9 cellular contexts compared by ENCODE assay signal in the genomic region with DNA sequence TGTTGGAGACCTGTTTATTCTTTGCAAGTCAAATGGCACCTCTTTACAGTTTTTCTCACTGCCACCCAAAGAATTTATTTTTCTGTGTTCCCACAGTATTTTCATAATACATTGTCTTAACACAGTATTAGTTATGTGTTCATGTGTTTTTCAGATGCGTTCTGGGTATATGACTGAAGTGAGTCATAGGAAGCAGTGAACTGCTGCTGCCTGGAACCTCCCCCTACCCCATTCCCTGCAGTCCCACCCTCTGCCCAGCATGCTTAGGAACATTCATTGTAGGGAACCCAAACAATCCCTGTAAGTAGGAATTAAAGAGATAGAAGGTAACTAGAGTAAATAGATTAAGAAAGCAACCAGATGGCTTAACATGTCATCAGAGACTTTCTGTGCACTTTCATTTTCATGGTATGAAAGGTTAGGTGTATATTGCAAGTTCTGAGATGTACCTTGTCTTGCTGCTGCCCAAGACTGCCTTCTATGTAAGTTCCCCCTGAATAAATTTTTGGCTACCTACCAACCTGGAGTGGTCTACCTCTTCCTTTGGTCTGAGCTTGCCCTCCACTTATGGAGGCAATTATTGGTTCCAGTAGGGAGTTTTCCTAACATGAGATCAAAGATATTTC. TPM values are rescaled to one million over a fixed set of nuclear protein-coding genes. Genes with fewer than 3 reads are reported as not detected.
A peak's percentile ranks its signal among the peaks of the same experiment; 100 is the strongest.
DNase-seq lines count a peak whose midpoint lies in the region; ATAC-seq and TF ChIP-seq lines count a peak whose summit lies in the region.
"Had no signal": no experiment of that assay in that cellular context is flagged by ENCODE, and none has a peak within 500 bp of the region (broad histone marks: within the 10 kb centered on the region; RNA-seq: fewer than 3 reads in every experiment).

No MANE protein-coding gene starts in this region.

- no peak for DNase-seq in activated CD8-positive, alpha-beta memory T cell treated with anti-CD3 and anti-CD28 coated beads, Interleukin-2, amount 10 ng/mL, durations not matched to agents 7 days and 5 days
- DNase-seq in activated CD8-positive, alpha-beta memory T cell treated with anti-CD3 and anti-CD28 coated beads for 24 hours, result no peak
- peak; percentile 7 to 31 for DNase-seq in NCI-H524 (lab: John Stamatoyannopoulos, UW)
- peak; percentile 79 for DNase-seq in dermis blood vessel endothelial cell
- no peak for DNase-seq in left lobe of liver (ENCODE audit: low spot score)
- no peak for DNase-seq in glutamatergic neuron
- DNase-seq: stimulated activated CD8-positive, alpha-beta memory T cell treated with anti-CD3 and anti-CD28 coated beads, Interleukin-4, amount 100 ng/mL, for 48 hours had no signal

- CTCF ChIA-PET in activated CD8-positive, alpha-beta memory T cell treated with anti-CD3 and anti-CD28 coated beads, Interleukin-2, amount 10 ng/mL, durations not matched to agents 7 days and 5 days (lab: Charles Lee), result interaction anchor here (0.7 to 4.9 kb wide), 14 partner anchors 15 to 198 kb away, joined by 3 to 113 read pairs (median 6); partner anchors contain the start of genes BLOC1S6 and SQOR

- no peaks in the 10 kb centered on the region for H3K9me3 ChIP-seq in skeletal muscle satellite cell (replicated peaks; ENCODE audit: low read length)

- H3K4me2 ChIP-seq in skeletal muscle satellite cell (ENCODE audit: low read length), result peak overlapping the region; percentile 52

- no peak overlapping the region for H3K9ac ChIP-seq in skeletal muscle satellite cell (ENCODE audit: low read depth, low read length)

- peak; percentile 31 for ATAC-seq in activated CD8-positive, alpha-beta memory T cell treated with anti-CD3 and anti-CD28 coated beads, Interleukin-2, amount 10 ng/mL, durations not matched to agents 7 days and 5 days
- ATAC-seq in HG03196 (IDR thresholded peaks at IDR 0.05; ENCODE audit: unreplicated experiment) (no peak), left lobe of liver (no peak)

- H3K36me3 Mint-ChIP-seq in activated CD8-positive, alpha-beta memory T cell treated with anti-CD3 and anti-CD28 coated beads, Interleukin-2, amount 10 ng/mL, durations not matched to agents 7 days and 5 days, result no peaks in the 10 kb centered on the region
- H3K36me3 Mint-ChIP-seq in glutamatergic neuron (ENCODE audit: unreplicated experiment), result no peaks in the 10 kb centered on the region

- no peaks in the 10 kb centered on the region for H3K27me3 ChIP-seq in skeletal muscle satellite cell (ENCODE audit: control insufficient read depth, insufficient read depth, low read length)

- H3K4me1 Mint-ChIP-seq in activated CD8-positive, alpha-beta memory T cell treated with anti-CD3 and anti-CD28 coated beads, Interleukin-2, amount 10 ng/mL, durations not matched to agents 7 days and 5 days, result peaks cover 13% of the 10 kb centered on the region
- no peaks in the 10 kb centered on the region for H3K4me1 Mint-ChIP-seq in glutamatergic neuron (ENCODE audit: low read depth, unreplicated experiment)

- H3K4me3 Mint-ChIP-seq in activated CD8-positive, alpha-beta memory T cell treated with anti-CD3 and anti-CD28 coated beads, Interleukin-2, amount 10 ng/mL, durations not matched to agents 7 days and 5 days, result no peak overlapping the region
- H3K4me3 Mint-ChIP-seq in glutamatergic neuron (ENCODE audit: unreplicated experiment), result no peak overlapping the region

- H3K9me3 Mint-ChIP-seq in activated CD8-positive, alpha-beta memory T cell treated with anti-CD3 and anti-CD28 coated beads, Interleukin-2, amount 10 ng/mL, durations not matched to agents 7 days and 5 days (ENCODE audit: low read depth), result no peaks in the 10 kb centered on the region
- H3K9me3 Mint-ChIP-seq in glutamatergic neuron (ENCODE audit: unreplicated experiment), result no peaks in the 10 kb centered on the region

- TF ChIP-seq CTCF in glutamatergic neuron (IDR thresholded peaks at IDR 0.05; ENCODE audit: partially characterized antibody, unreplicated experiment), result no peak

- H3K4me3 ChIP-seq in skeletal muscle satellite cell (ENCODE audit: low read length), result no peak overlapping the region

- H3K36me3 ChIP-seq in skeletal muscle satellite cell (ENCODE audit: insufficient read depth, low read length), result no peaks in the 10 kb centered on the region

- H3K4me1 ChIP-seq in skeletal muscle satellite cell (ENCODE audit: control insufficient read depth, insufficient read depth, low read length), result peaks cover 19% of the 10 kb centered on the region

- no peaks in the 10 kb centered on the region for H3K27me3 Mint-ChIP-seq in activated CD8-positive, alpha-beta memory T cell treated with anti-CD3 and anti-CD28 coated beads, Interleukin-2, amount 10 ng/mL, durations not matched to agents 7 days and 5 days
- no peaks in the 10 kb centered on the region for H3K27me3 Mint-ChIP-seq in glutamatergic neuron (ENCODE audit: unreplicated experiment)

- H3K27ac Mint-ChIP-seq in activated CD8-positive, alpha-beta memory T cell treated with anti-CD3 and anti-CD28 coated beads, Interleukin-2, amount 10 ng/mL, durations not matched to agents 7 days and 5 days, result peak overlapping the region; percentile 62
- H3K27ac Mint-ChIP-seq in glutamatergic neuron (ENCODE audit: unreplicated experiment), result no peak overlapping the region

RNA-seq across cellular contexts. Expression of gene SQOR, which starts 21.9 kb away (rescaled TPM):
- total RNA-seq in activated CD8-positive, alpha-beta memory T cell treated with anti-CD3 and anti-CD28 coated beads, Interleukin-2, amount 10 ng/mL, durations not matched to agents 7 days and 5 days, result 10 to 100 TPM; 79.8 to 86.4 TPM
- total RNA-seq in dermis blood vessel endothelial cell, result 128 and 161 TPM in 2 replicates
- total RNA-seq in skeletal muscle satellite cell (2012; rRNA removed), result 228 and 238 TPM in 2 replicates
- total RNA-seq in left lobe of liver, result 39.2 TPM
- not detected for total RNA-seq in glutamatergic neuron (ENCODE audit: unreplicated experiment)

RNA-seq across cellular contexts. Expression of gene BLOC1S6, which starts 25.7 kb away (rescaled TPM):
- total RNA-seq in activated CD8-positive, alpha-beta memory T cell treated with anti-CD3 and anti-CD28 coated beads, Interleukin-2, amount 10 ng/mL, durations not matched to agents 7 days and 5 days, result 10 to 100 TPM; 33.6 to 35.7 TPM
- total RNA-seq in dermis blood vessel endothelial cell, result 63.8 and 79.3 TPM in 2 replicates
- total RNA-seq in skeletal muscle satellite cell (2012; rRNA removed), result 63.6 and 64.7 TPM in 2 replicates
- 15.7 TPM for total RNA-seq in left lobe of liver
- 38.7 TPM for total RNA-seq in glutamatergic neuron (ENCODE audit: unreplicated experiment)

Comparison
In these comparisons a context has a peak if more than half of its experiments do, and no peak if none do; other contexts are left out.
1. DNase-seq: peak in NCI-H524 (2 of 2) and dermis blood vessel endothelial cell (single experiment); none in activated CD8-positive, alpha-beta memory T cell treated with anti-CD3 and anti-CD28 coated beads, Interleukin-2, amount 10 ng/mL, durations not matched to agents 7 days and 5 days (single experiment), activated CD8-positive, alpha-beta memory T cell treated with anti-CD3 and anti-CD28 coated beads for 24 hours (single experiment), left lobe of liver (single experiment) and glutamatergic neuron (single experiment).
2. RNA of gene SQOR, which starts 21.9 kb away (total RNA-seq): 128 to 161 TPM in dermis blood vessel endothelial cell, 79.8 to 86.4 TPM in activated CD8-positive, alpha-beta memory T cell treated with anti-CD3 and anti-CD28 coated beads, Interleukin-2, amount 10 ng/mL, durations not matched to agents 7 days and 5 days and 39.2 TPM in left lobe of liver (single experiment); not detected in glutamatergic neuron (single experiment); every median in the first group is over 10 times any median in the second.